1 cellular context compared by ENCODE assay signal in genomic region chrX:41351923-41352322, GRCh38.
TF ChIP-seq lines count a peak whose summit lies in the region.

No MANE protein-coding gene starts in this region.

TF ChIP-seq in GM23338, 12 proteins besides CTCF, POLR2A, EP300 and RAD21 (continued from another document):
- TF ChIP-seq ZNF462 (CRISPR knock-in tag; IDR thresholded peaks at IDR 0.05) = no peak
- TF ChIP-seq ZNF114 (CRISPR knock-in tag; IDR thresholded peaks at IDR 0.05) = no peak
